Comparison of ENCODE assay signal across 20 cellular contexts in genomic region chr12:33245459-33245858, GRCh38.
DNase-seq lines count a peak whose midpoint lies in the region; ATAC-seq, FAIRE-seq and TF ChIP-seq lines count a peak whose summit lies in the region.
"Had no signal": no experiment of that assay in that cellular context is flagged by ENCODE, and none has a peak within 500 bp of the region (broad histone marks: within the 10 kb centered on the region; RNA-seq: fewer than 3 reads in every experiment).

No MANE protein-coding gene starts in this region.

- no peak for FAIRE-seq in endothelial cell of umbilical vein (lab: Jason Lieb, UNC)
- FAIRE-seq: A204.1, D721Med, GM12892, GM18507, HepG2 had no signal

- no peak for ATAC-seq in GM19324 (IDR thresholded peaks at IDR 0.05; ENCODE audit: low FRiP score, unreplicated experiment)
- ATAC-seq in HG03442 (IDR thresholded peaks at IDR 0.05; ENCODE audit: unreplicated experiment): no peak
- ATAC-seq: HCT116, HepG2 had no signal

- no peak overlapping the region for H3K27ac ChIP-seq in endothelial cell of umbilical vein (ENCODE audit: insufficient read depth, low read depth, low read length)
- H3K27ac ChIP-seq: C4-2B had no signal

- no peaks in the 10 kb centered on the region for H3K36me3 Mint-ChIP-seq in endothelial cell (ENCODE audit: low read depth, unreplicated experiment)

- no peaks in the 10 kb centered on the region for H3K27me3 ChIP-seq in endothelial cell of umbilical vein (ENCODE audit: control insufficient read depth in 2 of 2, insufficient read depth in 2 of 2, low read length in 2 of 2)

- H3K4me1 Mint-ChIP-seq in endothelial cell (ENCODE audit: unreplicated experiment): no peaks in the 10 kb centered on the region

- BruUV-seq in endothelial cell of umbilical vein (replicated peaks; lab: Mats Ljungman, UMichigan): no TSS peak

- H2AFZ ChIP-seq in endothelial cell of umbilical vein (ENCODE audit: low read depth, low read length): no peak overlapping the region

- dilution Hi-C loops in endothelial cell of umbilical vein (cut with MboI; ENCODE audit: extremely low pct_ligation_motif_present, low sequenced_read_pairs): no loop called here

- H3K9me3 ChIP-seq in endothelial cell of umbilical vein (replicated peaks; ENCODE audit: control insufficient read depth, insufficient read depth, low read length): peaks cover 2% of the 10 kb centered on the region
- H3K9me3 ChIP-seq: Caco-2 had no signal

- H3K27me3 Mint-ChIP-seq in endothelial cell (ENCODE audit: unreplicated experiment): peaks cover 6% of the 10 kb centered on the region
- H3K27me3 Mint-ChIP-seq: CD4-positive, alpha-beta T cell had no signal

- H3K27ac Mint-ChIP-seq in endothelial cell (ENCODE audit: unreplicated experiment): no peak overlapping the region
- H3K27ac Mint-ChIP-seq: CD4-positive, alpha-beta T cell; HFFc6 had no signal

- H3K4me3 Mint-ChIP-seq in endothelial cell (ENCODE audit: unreplicated experiment): no peak overlapping the region
- H3K4me3 Mint-ChIP-seq: CD4-positive, alpha-beta T cell; HFFc6 had no signal

- no peaks in the 10 kb centered on the region for H3K9me1 ChIP-seq in endothelial cell of umbilical vein (replicated peaks; ENCODE audit: control insufficient read depth, extremely low read depth, insufficient read depth, low read length)

- intact Hi-C loops in endothelial cell of umbilical vein (cut with micrococcal nuclease): no loop called here

- H3K4me3 ChIP-seq in endothelial cell of umbilical vein (replicated peaks in 1 of 3; ENCODE audit: insufficient read depth in 1 of 3, low read depth in 1 of 3, low read length in 3 of 3): no peak overlapping the region

- POLR2A ChIA-PET in endothelial cell of umbilical vein (lab: Charles Lee): no interaction called here

- CTCF ChIA-PET in endothelial cell of umbilical vein (lab: Charles Lee): no interaction called here

- H3K36me3 ChIP-seq in endothelial cell of umbilical vein (ENCODE audit: control insufficient read depth in 2 of 2, extremely low read depth in 1 of 2, insufficient read depth in 2 of 2, low read length in 2 of 2): no peaks in the 10 kb centered on the region

- TF ChIP-seq POLR2A in endothelial cell of umbilical vein (IDR thresholded peaks at IDR 0.05; ENCODE audit: low read depth, low read length): no peak

- DNase-seq in endothelial cell of umbilical vein (ENCODE audit: low read depth, low spot score) (peak; percentile 0), left kidney (ENCODE audit: low read depth, low spot score) (peak; percentile 69), pons (ENCODE audit: low spot score) (peak; percentile 19), endothelial cell (ENCODE audit: low spot score) (no peak)
- DNase-seq: ACHN; Caco-2; CD4-positive, alpha-beta T cell; GDM1; GOT3; H7; HFFc6 had no signal

- no peak overlapping the region for H3K9ac ChIP-seq in endothelial cell of umbilical vein (replicated peaks; ENCODE audit: extremely low read depth, insufficient read depth, low read length)

- H3K4me2 ChIP-seq in endothelial cell of umbilical vein (ENCODE audit: insufficient read depth, low read length): no peak overlapping the region

- H3K9me3 Mint-ChIP-seq in endothelial cell (ENCODE audit: unreplicated experiment): peaks cover 4% of the 10 kb centered on the region

- H4K20me1 ChIP-seq in endothelial cell of umbilical vein (replicated peaks; ENCODE audit: control insufficient read depth, extremely low read depth, insufficient read depth, low read length): no peaks in the 10 kb centered on the region

- TF ChIP-seq CTCF in endothelial cell of umbilical vein (IDR thresholded peaks at IDR 0.05; ENCODE audit: extremely low read depth in 1 of 2, insufficient read depth in 1 of 2, low read depth in 1 of 2, low read length in 2 of 2) (no peak), endothelial cell (IDR thresholded peaks at IDR 0.05; ENCODE audit: unreplicated experiment) (no peak)

- no peaks in the 10 kb centered on the region for H3K79me2 ChIP-seq in endothelial cell of umbilical vein (ENCODE audit: control insufficient read depth, insufficient read depth, low read length)

- H3K4me1 ChIP-seq in endothelial cell of umbilical vein (ENCODE audit: control insufficient read depth, extremely low read depth, insufficient read depth, low read length): no peaks in the 10 kb centered on the region

TF ChIP-seq in endothelial cell of umbilical vein, 7 proteins besides CTCF, POLR2A, EP300 and RAD21:
- TF ChIP-seq POLR2AphosphoS5 (IDR thresholded peaks at IDR 0.05; ENCODE audit: insufficient read depth, low read depth, low read length) (no peak), MYC (IDR thresholded peaks at IDR 0.05; ENCODE audit: low read depth, low read length) (no peak), GATA2 (IDR thresholded peaks at IDR 0.05; ENCODE audit: insufficient read depth, insufficient read length, low read depth, low read length) (no peak), MAX (IDR thresholded peaks at IDR 0.05; ENCODE audit: insufficient read depth, insufficient read length) (no peak), JUN (IDR thresholded peaks at IDR 0.05; ENCODE audit: borderline replicate concordance, insufficient read depth, insufficient read length, low read depth) (no peak), FOS (IDR thresholded peaks at IDR 0.05; ENCODE audit: borderline replicate concordance, insufficient read depth, low read length) (no peak), EZH2 (IDR thresholded peaks at IDR 0.05; ENCODE audit: borderline replicate concordance, low read depth, low read length, severe bottlenecking) (no peak)
